ENCODE assay signal across 25 cellular contexts in genomic region chrX:136662104-136662503, GRCh38. TPM values are rescaled to one million over a fixed set of nuclear protein-coding genes. Genes with fewer than 3 reads are reported as not detected.
DNase-seq lines count a peak whose midpoint lies in the region; ATAC-seq and TF ChIP-seq lines count a peak whose summit lies in the region.
"Had no signal": no experiment of that assay in that cellular context is flagged by ENCODE, and none has a peak within 500 bp of the region (broad histone marks: within the 10 kb centered on the region; RNA-seq: fewer than 3 reads in every experiment).

No MANE protein-coding gene starts in this region.

- ATAC-seq in DND-41 (ENCODE audit: insufficient read depth, low read depth) (peak; percentile 39; the same call in 1 of the 3 replicates), mucosa of descending colon (peak; percentile 47)
- ATAC-seq in activated CD8-positive, alpha-beta T cell treated with anti-CD3 and anti-CD28 coated beads, Interleukin-2, amount 10 ng/mL, durations not matched to agents 7 days and 5 days, result no peak
- ATAC-seq: GM23338; pancreas; stimulated activated naive CD8-positive, alpha-beta T cell treated with anti-CD3 and anti-CD28 coated beads, Interleukin-15, amount 100 ng/mL, for 72 hours had no signal

- no peaks in the 10 kb centered on the region for H3K79me2 ChIP-seq in DND-41 (ENCODE audit: insufficient read depth, low read length)

- peak; percentile 42 for DNase-seq in activated CD4-positive, alpha-beta T cell treated with anti-CD3 and anti-CD28 coated beads, Interleukin-2, amount 10 ng/mL, durations not matched to agents 7 days and 5 days
- DNase-seq in activated CD4-positive, alpha-beta T cell treated with anti-CD3 and anti-CD28 coated beads, Interleukin-2, amount 50 U/mL, for 48 hours, result no peak
- no peak for DNase-seq in DND-41
- DNase-seq in activated CD8-positive, alpha-beta T cell treated with anti-CD3 and anti-CD28 coated beads, Interleukin-2, amount 10 ng/mL, durations not matched to agents 7 days and 5 days, result peak; percentile 24
- no peak for DNase-seq in mucosa of descending colon
- no peak for DNase-seq in effector CD4-positive, alpha-beta T cell
- no peak for DNase-seq in ovary
- no peak for DNase-seq in activated effector memory CD4-positive, alpha-beta T cell treated with anti-CD3 and anti-CD28 coated beads, Interleukin-2, amount 50 U/mL, for 16 hours
- DNase-seq: activated CD4-positive, alpha-beta T cell treated with anti-CD3 and anti-CD28 coated beads for 1 hour; adrenal gland; BE2C; KBM-7; mammary epithelial cell; NCI-H1436; NCI-H524 treated with DMSO at 0.1 percent for 48 hours; pancreas; SK-N-SH; stimulated activated CD4-positive, alpha-beta T cell treated with anti-CD3 and anti-CD28 coated beads, Interleukin-4, amount 100 ng/mL, for 24 hours; stimulated activated naive CD8-positive, alpha-beta T cell treated with anti-CD3 and anti-CD28 coated beads, Interleukin-15, amount 100 ng/mL, for 72 hours had no signal

- H3K4me1 ChIP-seq in DND-41 (ENCODE audit: insufficient read depth, low read length), result no peaks in the 10 kb centered on the region
- no peaks in the 10 kb centered on the region for H3K4me1 ChIP-seq in mucosa of descending colon (ENCODE audit: low read depth)
- H3K4me1 ChIP-seq in ovary (ENCODE audit: insufficient read depth), result no peaks in the 10 kb centered on the region
- H3K4me1 ChIP-seq: adrenal gland, BE2C, pancreas, right atrium auricular region, tibial nerve had no signal

- no peak overlapping the region for H3K4me2 ChIP-seq in DND-41 (ENCODE audit: insufficient read depth, low read length)
- H3K4me2 ChIP-seq: GM23338, SK-N-SH had no signal

- no peak overlapping the region for H2AFZ ChIP-seq in DND-41 (ENCODE audit: low read depth, low read length)
- H2AFZ ChIP-seq: GM23338 had no signal

- peaks cover 8% of the 10 kb centered on the region for H3K9me3 ChIP-seq in DND-41 (ENCODE audit: insufficient read depth, low read length, severe bottlenecking)
- H3K9me3 ChIP-seq in mucosa of descending colon, result no peaks in the 10 kb centered on the region
- no peaks in the 10 kb centered on the region for H3K9me3 ChIP-seq in ovary
- H3K9me3 ChIP-seq: BE2C, pancreas, SK-N-SH had no signal

- H3K9ac ChIP-seq in DND-41 (ENCODE audit: low read depth, low read length), result no peak overlapping the region
- H3K9ac ChIP-seq: SK-N-SH had no signal

- intact Hi-C loops in mucosa of descending colon (cut with DNase I, micrococcal nuclease), result no loop called here
- intact Hi-C loops in ovary (cut with DNase I), result no loop called here

- H3K27ac ChIP-seq in DND-41 (ENCODE audit: low read length), result no peak overlapping the region
- no peak overlapping the region for H3K27ac ChIP-seq in ovary
- H3K27ac ChIP-seq: adrenal gland, coronary artery, pancreas, right atrium auricular region, tibial nerve had no signal

- no peaks in the 10 kb centered on the region for H3K27me3 ChIP-seq in DND-41 (ENCODE audit: insufficient read depth, low read length, poor library complexity)
- no peaks in the 10 kb centered on the region for H3K27me3 ChIP-seq in ovary
- H3K27me3 ChIP-seq: adrenal gland, BE2C, pancreas, right atrium auricular region, tibial nerve had no signal

- TF ChIP-seq CTCF in DND-41 (IDR thresholded peaks at IDR 0.05; ENCODE audit: borderline replicate concordance, extremely low read depth, low read length, poor library complexity, severe bottlenecking) (no peak), mucosa of descending colon (IDR thresholded peaks at IDR 0.05) (no peak), ovary (IDR thresholded peaks at IDR 0.05) (no peak)

- CTCF ChIA-PET in activated CD4-positive, alpha-beta T cell treated with anti-CD3 and anti-CD28 coated beads, Interleukin-2, amount 10 ng/mL, durations not matched to agents 7 days and 5 days (lab: Charles Lee), result interaction anchor here (0.7 kb wide), 1 partner anchor 86 kb away, joined by 3 read pairs; no protein-coding TSS in a partner anchor
- CTCF ChIA-PET in activated CD8-positive, alpha-beta T cell treated with anti-CD3 and anti-CD28 coated beads, Interleukin-2, amount 10 ng/mL, durations not matched to agents 7 days and 5 days (lab: Charles Lee), result no interaction called here

- peak overlapping the region; percentile 8 for H3K4me3 Mint-ChIP-seq in activated CD4-positive, alpha-beta T cell treated with anti-CD3 and anti-CD28 coated beads, Interleukin-2, amount 10 ng/mL, durations not matched to agents 7 days and 5 days
- H3K4me3 Mint-ChIP-seq in activated CD8-positive, alpha-beta T cell treated with anti-CD3 and anti-CD28 coated beads, Interleukin-2, amount 10 ng/mL, durations not matched to agents 7 days and 5 days, result no peak overlapping the region
- H3K4me3 Mint-ChIP-seq: GM23338, nephron had no signal

- 20 to 36% (median 29%) methylated on average over 2 of the region's 2 CpGs for WGBS in ovary, 3 donors

- peaks cover 91% of the 10 kb centered on the region for H3K4me1 Mint-ChIP-seq in activated CD4-positive, alpha-beta T cell treated with anti-CD3 and anti-CD28 coated beads, Interleukin-2, amount 10 ng/mL, durations not matched to agents 7 days and 5 days
- peaks cover 58% of the 10 kb centered on the region for H3K4me1 Mint-ChIP-seq in activated CD8-positive, alpha-beta T cell treated with anti-CD3 and anti-CD28 coated beads, Interleukin-2, amount 10 ng/mL, durations not matched to agents 7 days and 5 days (ENCODE audit: low read depth)
- H3K4me1 Mint-ChIP-seq: nephron had no signal

- H3K27ac Mint-ChIP-seq in activated CD4-positive, alpha-beta T cell treated with anti-CD3 and anti-CD28 coated beads, Interleukin-2, amount 10 ng/mL, durations not matched to agents 7 days and 5 days, result peak overlapping the region; percentile 90
- H3K27ac Mint-ChIP-seq in activated CD8-positive, alpha-beta T cell treated with anti-CD3 and anti-CD28 coated beads, Interleukin-2, amount 10 ng/mL, durations not matched to agents 7 days and 5 days, result peak overlapping the region; percentile 80
- H3K27ac Mint-ChIP-seq: GM23338; nephron; stimulated activated naive CD8-positive, alpha-beta T cell treated with anti-CD3 and anti-CD28 coated beads, Interleukin-15, amount 100 ng/mL, for 72 hours had no signal

- H3K4me3 ChIP-seq in DND-41 (ENCODE audit: low read depth in 1 of 2, low read length in 2 of 2) (no peak overlapping the region), mucosa of descending colon (no peak overlapping the region), ovary (no peak overlapping the region)
- H3K4me3 ChIP-seq: adrenal gland, coronary artery, GM23338, pancreas, right atrium auricular region, tibial nerve had no signal

- H3K36me3 ChIP-seq in DND-41 (ENCODE audit: insufficient read depth, low read length) (peaks cover 26% of the 10 kb centered on the region), mucosa of descending colon (ENCODE audit: low read depth) (no peaks in the 10 kb centered on the region), ovary (no peaks in the 10 kb centered on the region)
- H3K36me3 ChIP-seq: adrenal gland, BE2C, pancreas had no signal

- H3K27me3 Mint-ChIP-seq in activated CD4-positive, alpha-beta T cell treated with anti-CD3 and anti-CD28 coated beads, Interleukin-2, amount 10 ng/mL, durations not matched to agents 7 days and 5 days, result no peaks in the 10 kb centered on the region
- H3K27me3 Mint-ChIP-seq in activated CD8-positive, alpha-beta T cell treated with anti-CD3 and anti-CD28 coated beads, Interleukin-2, amount 10 ng/mL, durations not matched to agents 7 days and 5 days (ENCODE audit: low read depth), result no peaks in the 10 kb centered on the region
- H3K27me3 Mint-ChIP-seq: stimulated activated naive CD8-positive, alpha-beta T cell treated with anti-CD3 and anti-CD28 coated beads, Interleukin-15, amount 100 ng/mL, for 72 hours had no signal

- no peak for TF ChIP-seq EP300 in ovary (IDR thresholded peaks at IDR 0.05)

- TF ChIP-seq POLR2A in ovary (IDR thresholded peaks at IDR 0.05), result no peak

- peaks cover 19% of the 10 kb centered on the region for H3K9me3 Mint-ChIP-seq in activated CD4-positive, alpha-beta T cell treated with anti-CD3 and anti-CD28 coated beads, Interleukin-2, amount 10 ng/mL, durations not matched to agents 7 days and 5 days
- no peaks in the 10 kb centered on the region for H3K9me3 Mint-ChIP-seq in activated CD8-positive, alpha-beta T cell treated with anti-CD3 and anti-CD28 coated beads, Interleukin-2, amount 10 ng/mL, durations not matched to agents 7 days and 5 days (ENCODE audit: insufficient read depth)

- H4K20me1 ChIP-seq in DND-41 (ENCODE audit: insufficient read depth, low read length), result no peaks in the 10 kb centered on the region

- POLR2A ChIA-PET in activated CD4-positive, alpha-beta T cell treated with anti-CD3 and anti-CD28 coated beads, Interleukin-2, amount 10 ng/mL, durations not matched to agents 7 days and 5 days (lab: Charles Lee), result interaction anchor here (0.6 kb wide), 1 partner anchor 12 kb away, joined by 3 read pairs; no protein-coding TSS in a partner anchor
- POLR2A ChIA-PET in activated CD8-positive, alpha-beta T cell treated with anti-CD3 and anti-CD28 coated beads, Interleukin-2, amount 10 ng/mL, durations not matched to agents 7 days and 5 days (lab: Charles Lee), result interaction anchor here (1.1 kb wide), 1 partner anchor 33 kb away, joined by 3 read pairs; no protein-coding TSS in a partner anchor

- H3K36me3 Mint-ChIP-seq in activated CD4-positive, alpha-beta T cell treated with anti-CD3 and anti-CD28 coated beads, Interleukin-2, amount 10 ng/mL, durations not matched to agents 7 days and 5 days (ENCODE audit: low read depth), result peaks cover 91% of the 10 kb centered on the region
- H3K36me3 Mint-ChIP-seq in activated CD8-positive, alpha-beta T cell treated with anti-CD3 and anti-CD28 coated beads, Interleukin-2, amount 10 ng/mL, durations not matched to agents 7 days and 5 days (ENCODE audit: low read depth), result peaks cover 70% of the 10 kb centered on the region

RNA-seq across cellular contexts. Expression of gene CD40LG, which starts 14.1 kb away (rescaled TPM):
- total RNA-seq in activated CD4-positive, alpha-beta T cell treated with anti-CD3 and anti-CD28 coated beads, Interleukin-2, amount 10 ng/mL, durations not matched to agents 7 days and 5 days, result 100 to 1,000 TPM; 114 to 139 TPM
- total RNA-seq in activated CD8-positive, alpha-beta T cell treated with anti-CD3 and anti-CD28 coated beads, Interleukin-2, amount 10 ng/mL, durations not matched to agents 7 days and 5 days, result 1 to 10 TPM; 4.7 to 5.1 TPM
- total RNA-seq in mucosa of descending colon (under 1 TPM; 0.22 to 0.43 (median 0.23) TPM), ovary (under 1 TPM in 2 of 7 donors, not detected in 5; 0.10 to 0.23 TPM)
- polyA plus RNA-seq in ovary, result 1 to 10 TPM in 1 of 2 donors, under 1 TPM in 1; 0.08 to 1.3 TPM
- total RNA-seq: GM23338, HT-29, mammary epithelial cell had no signal
- polyA plus RNA-seq: GM23338, mammary epithelial cell, pancreas, SK-N-SH had no signal

Comparison
In these comparisons a context has a peak if more than half of its experiments do, and no peak if none do; other contexts are left out.
1. DNase-seq: peak in activated CD4-positive, alpha-beta T cell treated with anti-CD3 and anti-CD28 coated beads, Interleukin-2, amount 10 ng/mL, durations not matched to agents 7 days and 5 days (single experiment) and activated CD8-positive, alpha-beta T cell treated with anti-CD3 and anti-CD28 coated beads, Interleukin-2, amount 10 ng/mL, durations not matched to agents 7 days and 5 days (single experiment); none in activated CD4-positive, alpha-beta T cell treated with anti-CD3 and anti-CD28 coated beads, Interleukin-2, amount 50 U/mL, for 48 hours (0 of 2), DND-41 (single experiment), mucosa of descending colon (0 of 3), effector CD4-positive, alpha-beta T cell (single experiment), ovary (0 of 5) and activated effector memory CD4-positive, alpha-beta T cell treated with anti-CD3 and anti-CD28 coated beads, Interleukin-2, amount 50 U/mL, for 16 hours (single experiment).
2. RNA of gene CD40LG, which starts 14.1 kb away (total RNA-seq): 114 to 139 TPM in activated CD4-positive, alpha-beta T cell treated with anti-CD3 and anti-CD28 coated beads, Interleukin-2, amount 10 ng/mL, durations not matched to agents 7 days and 5 days; 4.7 to 5.1 TPM in activated CD8-positive, alpha-beta T cell treated with anti-CD3 and anti-CD28 coated beads, Interleukin-2, amount 10 ng/mL, durations not matched to agents 7 days and 5 days, 0.22 to 0.43 TPM in mucosa of descending colon and 0.10 to 0.23 TPM in ovary; every median in the first group is over 10 times any median in the second.